1 cellular context compared by ENCODE assay signal in genomic region chr10:87734987-87735827, GRCh38.
TF ChIP-seq lines count a peak whose summit lies in the region.

No MANE protein-coding gene starts in this region.

TF ChIP-seq in HepG2, 621 proteins besides CTCF, POLR2A, EP300 and RAD21 (continued from another document):
- no peak for TF ChIP-seq ATF6 (CRISPR knock-in tag; conservative IDR thresholded peaks at IDR 0.05)
- TF ChIP-seq MYC (CRISPR knock-in tag; IDR thresholded peaks at IDR 0.05; ENCODE audit: borderline replicate concordance): no peak
- no peak for TF ChIP-seq PHB2 (IDR thresholded peaks at IDR 0.05; ENCODE audit: partially characterized antibody)
- peak; percentile 53; the same call in 1 of the 2 replicates for TF ChIP-seq SMC3 (IDR thresholded peaks at IDR 0.05; ENCODE audit: low read length)
- TF ChIP-seq FOXP1 (IDR thresholded peaks at IDR 0.05): no peak
- TF ChIP-seq FOXP1 (CRISPR knock-in tag; IDR thresholded peaks at IDR 0.05): no peak
- TF ChIP-seq PATZ1 (CRISPR knock-in tag; IDR thresholded peaks at IDR 0.05): 0 out of 2 replicates have a peak, but pooled peaks have one; percentile 15
- peak; percentile 26 for TF ChIP-seq TEAD3 (CRISPR knock-in tag; optimal IDR thresholded peaks at IDR 0.05; ENCODE audit: borderline replicate concordance)
- no peak for TF ChIP-seq CENPBD1 (CRISPR knock-in tag; IDR thresholded peaks at IDR 0.05; ENCODE audit: borderline replicate concordance, low read depth)
- no peak for TF ChIP-seq ZNF619 (CRISPR knock-in tag; IDR thresholded peaks at IDR 0.05)
- no peak for TF ChIP-seq U2AF1 (optimal IDR thresholded peaks at IDR 0.05; ENCODE audit: low read depth, low read length)
- TF ChIP-seq KAT8 (CRISPR knock-in tag; IDR thresholded peaks at IDR 0.05): no peak
- 0 out of 2 replicates have a peak, but pooled peaks have one; percentile 47 for TF ChIP-seq MIXL1 (CRISPR knock-in tag; IDR thresholded peaks at IDR 0.05)
- TF ChIP-seq ELK4 (CRISPR knock-in tag; IDR thresholded peaks at IDR 0.05; ENCODE audit: borderline replicate concordance): no peak
- no peak for TF ChIP-seq ZNF280D (CRISPR knock-in tag; IDR thresholded peaks at IDR 0.05)
- no peak for TF ChIP-seq ZC3H13 (CRISPR knock-in tag; IDR thresholded peaks at IDR 0.05)
